13 cellular contexts compared by ENCODE assay signal in genomic region chr21:43734830-43735229, GRCh38. TPM values are rescaled to one million over a fixed set of nuclear protein-coding genes. Genes with fewer than 3 reads are reported as not detected.
DNase-seq lines count a peak whose midpoint lies in the region; ATAC-seq, FAIRE-seq and TF ChIP-seq lines count a peak whose summit lies in the region.
"Had no signal": no experiment of that assay in that cellular context is flagged by ENCODE, and none has a peak within 500 bp of the region (broad histone marks: within the 10 kb centered on the region; RNA-seq: fewer than 3 reads in every experiment).

No MANE protein-coding gene starts in this region.

- H3K9me3 ChIP-seq in sigmoid colon: no peaks in the 10 kb centered on the region
- no peaks in the 10 kb centered on the region for H3K9me3 ChIP-seq in WERI-Rb-1 (ENCODE audit: severe bottlenecking)
- H3K9me3 ChIP-seq in kidney (ENCODE audit: control insufficient read depth in 1 of 2, low read length in 2 of 2): no peaks in the 10 kb centered on the region

- FAIRE-seq in kidney (lab: Jason Lieb, UNC): no peak

- H3K36me3 ChIP-seq in sigmoid colon (peaks cover 0 to 20% (median 0%) of the 10 kb centered on the region in 4 donors), WERI-Rb-1 (peaks cover 47% of the 10 kb centered on the region), kidney (ENCODE audit: control insufficient read depth in 1 of 2, insufficient read depth in 2 of 2, low read length in 2 of 2) (no peaks in the 10 kb centered on the region)

- no peaks in the 10 kb centered on the region for H3K27me3 Mint-ChIP-seq in effector memory CD8-positive, alpha-beta T cell
- H3K27me3 Mint-ChIP-seq: stimulated activated naive CD8-positive, alpha-beta T cell treated with anti-CD3 and anti-CD28 coated beads, Interleukin-15, Interleukin-2, amounts not matched to agents 100 ng/mL and 50 ng/mL, for 24 hours had no signal

- intact Hi-C loops in sigmoid colon (cut with DNase I) (no loop called here), kidney (cut with DNase I) (no loop called here)

- TF ChIP-seq POLR2A in sigmoid colon (IDR thresholded peaks at IDR 0.05): no peak

- no peak for TF ChIP-seq EP300 in sigmoid colon (IDR thresholded peaks at IDR 0.05)

- H3K4me3 Mint-ChIP-seq in effector memory CD8-positive, alpha-beta T cell: no peak overlapping the region
- H3K4me3 Mint-ChIP-seq: endodermal cell; stimulated activated naive CD8-positive, alpha-beta T cell treated with anti-CD3 and anti-CD28 coated beads, Interleukin-15, Interleukin-2, amounts not matched to agents 100 ng/mL and 50 ng/mL, for 24 hours had no signal

- DNase-seq in COLO829 (ENCODE audit: low spot score) (peak; percentile 30), anterior cingulate cortex (lab: John Stamatoyannopoulos, UW) (peak in 38 of 58 donors; percentile 14 to 86 (median 53)), glomerular visceral epithelial cell (ENCODE audit: extremely low spot score) (peak; percentile 89), sigmoid colon (peak; percentile 62), WERI-Rb-1 (no peak), kidney (no peak)
- no peak for DNase-seq in activated CD4-positive, CD25-positive, alpha-beta regulatory T cell treated with anti-CD3 and anti-CD28 coated beads, Interleukin-2, amount 50 U/mL, for 72 hours
- DNase-seq in effector memory CD8-positive, alpha-beta T cell: no peak
- DNase-seq: activated CD4-positive, alpha-beta T cell treated with anti-CD3 and anti-CD28 coated beads for 4 hours; activated gamma-delta T cell treated with Interleukin-2 at 50 U/mL for 16 hours; COR-L47; endodermal cell had no signal

- no peaks in the 10 kb centered on the region for H3K27me3 ChIP-seq in sigmoid colon
- no peaks in the 10 kb centered on the region for H3K27me3 ChIP-seq in WERI-Rb-1 (ENCODE audit: insufficient read depth, low read depth, severe bottlenecking)

- H3K36me3 Mint-ChIP-seq in effector memory CD8-positive, alpha-beta T cell (ENCODE audit: insufficient read depth): peaks cover 30% of the 10 kb centered on the region

- no peak overlapping the region for H3K9ac ChIP-seq in kidney (ENCODE audit: low read length in 2 of 2)

- no peaks in the 10 kb centered on the region for H3K9me3 Mint-ChIP-seq in effector memory CD8-positive, alpha-beta T cell
- H3K9me3 Mint-ChIP-seq: endodermal cell; stimulated activated naive CD8-positive, alpha-beta T cell treated with anti-CD3 and anti-CD28 coated beads, Interleukin-15, Interleukin-2, amounts not matched to agents 100 ng/mL and 50 ng/mL, for 24 hours had no signal

- H3K4me1 Mint-ChIP-seq in effector memory CD8-positive, alpha-beta T cell (ENCODE audit: low read depth in 2 of 2): peaks cover 16 to 29% of the 10 kb centered on the region in 2 donors
- H3K4me1 Mint-ChIP-seq: endodermal cell had no signal

- peak overlapping the region in 1 of 2 donors; percentile 49 for H3K27ac Mint-ChIP-seq in effector memory CD8-positive, alpha-beta T cell
- H3K27ac Mint-ChIP-seq: stimulated activated naive CD8-positive, alpha-beta T cell treated with anti-CD3 and anti-CD28 coated beads, Interleukin-15, Interleukin-2, amounts not matched to agents 100 ng/mL and 50 ng/mL, for 24 hours had no signal

- WGBS in sigmoid colon, 2 donors: 75% methylated on average over 12 of the region's 12 CpGs

- no peak for ATAC-seq in effector memory CD8-positive, alpha-beta T cell (replicated peaks)

- H3K4me3 ChIP-seq in sigmoid colon: no peak overlapping the region
- no peak overlapping the region for H3K4me3 ChIP-seq in WERI-Rb-1 (ENCODE audit: low read depth, low read length)
- H3K4me3 ChIP-seq in kidney (ENCODE audit: low read length in 2 of 2): no peak overlapping the region

- TF ChIP-seq CTCF in sigmoid colon (IDR thresholded peaks at IDR 0.05) (no peak), WERI-Rb-1 (IDR thresholded peaks at IDR 0.05; ENCODE audit: low read depth, low read length) (no peak), kidney (IDR thresholded peaks at IDR 0.05; ENCODE audit: borderline replicate concordance, extremely low read depth, insufficient read depth) (no peak)

- H3K4me1 ChIP-seq in sigmoid colon (peaks cover 0 to 21% (median 11%) of the 10 kb centered on the region in 4 donors), kidney (ENCODE audit: control insufficient read depth in 1 of 2, insufficient read depth in 1 of 2, low read depth in 1 of 2, low read length in 2 of 2) (peaks cover 32 to 45% of the 10 kb centered on the region in 2 donors)

- peak overlapping the region in 2 of 4 donors; percentile 7 to 34 for H3K27ac ChIP-seq in sigmoid colon
- no peak overlapping the region for H3K27ac ChIP-seq in WERI-Rb-1
- peak overlapping the region in 1 of 2 donors; percentile 3 for H3K27ac ChIP-seq in kidney (ENCODE audit: low read depth in 2 of 2, low read length in 2 of 2)

RNA-seq across cellular contexts. Expression of gene PDXK, which starts 15.9 kb away (rescaled TPM):
- total RNA-seq in sigmoid colon (10 to 100 TPM; 22.1 to 26.0 (median 23.9) TPM), kidney (210 TPM)
- polyA plus RNA-seq in sigmoid colon (10 to 100 TPM; 43.8 to 88.5 (median 51.3) TPM), kidney (ENCODE audit: insufficient read depth, low read depth, low replicate concordance) (122 TPM)

RNA-seq across cellular contexts. Expression of gene CSTB, which starts 41.3 kb away (rescaled TPM):
- total RNA-seq in sigmoid colon (1 to 10 TPM; 7.1 to 9.7 (median 7.8) TPM), kidney (74.5 TPM)
- polyA plus RNA-seq in sigmoid colon (100 to 1,000 TPM in 2 of 3 donors, 10 to 100 TPM in 1; 76.0 to 167 (median 101) TPM), kidney (ENCODE audit: insufficient read depth, low read depth, low replicate concordance) (97.8 TPM)

RNA-seq across cellular contexts. Expression of gene RRP1, which starts 54.5 kb away (rescaled TPM):
- total RNA-seq in sigmoid colon (10 to 100 TPM; 10.3 to 16.1 (median 11.8) TPM), kidney (18.7 TPM)
- polyA plus RNA-seq in sigmoid colon (10 to 100 TPM in 1 of 3 donors, 1 to 10 TPM in 2; 3.9 to 16.2 (median 5.4) TPM), kidney (ENCODE audit: insufficient read depth, low read depth, low replicate concordance) (12.9 TPM)

Comparison
In these comparisons a context has a peak if more than half of its experiments do, and no peak if none do; other contexts are left out.
1. DNase-seq: peak in COLO829 (single experiment), anterior cingulate cortex (38 of 58), glomerular visceral epithelial cell (single experiment) and sigmoid colon (single experiment); none in WERI-Rb-1 (single experiment), activated CD4-positive, CD25-positive, alpha-beta regulatory T cell treated with anti-CD3 and anti-CD28 coated beads, Interleukin-2, amount 50 U/mL, for 72 hours (single experiment), effector memory CD8-positive, alpha-beta T cell (0 of 3) and kidney (single experiment).